9 cellular contexts compared by ENCODE assay signal in the genomic region with DNA sequence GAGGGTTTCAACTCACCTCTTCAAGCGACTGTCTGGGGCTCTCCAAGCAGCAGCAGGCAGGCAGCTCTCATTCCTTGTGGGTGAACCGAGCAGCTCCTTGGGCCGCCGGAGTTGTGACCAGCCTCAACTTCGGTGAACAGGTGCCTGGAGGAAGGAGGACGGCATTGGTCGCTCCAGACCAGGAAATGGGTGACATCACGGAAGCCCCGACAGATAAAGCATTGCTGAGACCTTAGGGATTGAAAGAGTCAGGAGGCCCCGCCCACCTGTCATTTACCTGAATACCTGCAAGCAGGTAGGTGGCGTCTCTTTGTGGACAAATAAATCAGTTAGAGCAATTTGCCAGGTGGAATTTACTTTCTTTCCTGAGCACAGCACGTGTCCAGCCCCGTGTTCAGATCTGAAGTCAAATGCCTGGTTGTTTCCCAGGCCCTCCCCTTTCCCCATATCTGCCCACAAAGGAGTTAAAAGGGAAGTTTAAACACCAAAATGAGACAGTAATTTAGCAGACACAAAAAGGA. TPM values are rescaled to one million over a fixed set of nuclear protein-coding genes. Genes with fewer than 3 reads are reported as not detected.
DNase-seq lines count a peak whose midpoint lies in the region; ATAC-seq and TF ChIP-seq lines count a peak whose summit lies in the region.
"Had no signal": no experiment of that assay in that cellular context is flagged by ENCODE, and none has a peak within 500 bp of the region (broad histone marks: within the 10 kb centered on the region; RNA-seq: fewer than 3 reads in every experiment).

A gene (minus strand): TSS at position 115 of the 521 bp plus-strand sequence. CDS start 17,484 bp downstream, outside the sequence.

- in situ Hi-C loops in IMR-90 (cut with MboI; ENCODE audit: low sequenced_read_pairs) (no loop called here), HAP-1 (cut with MboI; ENCODE audit: low sequenced_read_pairs) (no loop called here)

- H2AK9ac ChIP-seq in IMR-90 (replicated peaks; ENCODE audit: low read depth, low read length, poor library complexity) = no peak within 1 kb of the TSS

- H3K4me2 ChIP-seq in IMR-90 (ENCODE audit: low read depth, low read length) = 0 out of 2 replicates have a peak within 1 kb of the TSS, but pooled peaks have one; percentile 14

- H2BK15ac ChIP-seq in IMR-90 (ENCODE audit: low read depth, low read length) = peak within 1 kb of the TSS; percentile 57; the same call in 1 of the 3 replicates

- no peak for TF ChIP-seq RAD21 in IMR-90 (IDR thresholded peaks at IDR 0.05; ENCODE audit: low read length)

- no peaks in the 10 kb centered on the region for H3K36me3 ChIP-seq in IMR-90 (ENCODE audit: control insufficient read depth, insufficient read depth, low read length)
- no peaks in the 10 kb centered on the region for H3K36me3 ChIP-seq in right lobe of liver
- no peaks in the 10 kb centered on the region for H3K36me3 ChIP-seq in HAP-1 (replicated peaks)

- H4K20me1 ChIP-seq in IMR-90 (ENCODE audit: insufficient read depth, low read length) = no peaks in the 10 kb centered on the region

- peak within 1 kb of the TSS; percentile 88 for H4K5ac ChIP-seq in IMR-90 (ENCODE audit: low read depth, low read length)

- H3K4me3 ChIP-seq in IMR-90 (ENCODE audit: insufficient read depth, low read depth, low read length) (no peak within 1 kb of the TSS), right lobe of liver (peak within 1 kb of the TSS; percentile 30 to 50 (median 49)), HAP-1 (no peak within 1 kb of the TSS)

- DNase-seq in IMR-90 (no peak), right lobe of liver (peak; percentile 68 to 86 (median 74)), HAP-1 (ENCODE audit: low spot score in 2 of 2) (no peak)

- peak within 1 kb of the TSS; percentile 29; the same call in 1 of the 2 replicates for H2BK120ac ChIP-seq in IMR-90 (ENCODE audit: low read depth, low read length)

- intact Hi-C loops in IMR-90 (cut with micrococcal nuclease) = no loop called here
- intact Hi-C loops in right lobe of liver (cut with DNase I) = no loop called here

- no TSS peak for BruUV-seq in IMR-90 (replicated peaks; lab: Mats Ljungman, UMichigan)

- 83% methylated on average over 6 of the region's 13 CpGs; no CpG with 5 or more reads in 1 of the 2 experiments for WGBS in IMR-90 (ENCODE audit: extremely low coverage in 2 of 2, insufficient read length in 1 of 2), 2 experiments
- 20 to 46% (median 45%) methylated on average over 13 of the region's 13 CpGs for WGBS in adipose tissue, 3 donors
- WGBS in right lobe of liver (ENCODE audit: insufficient coverage, low coverage, low lambda C conversion rate, missing lambda C conversion rate) = 16% methylated on average over 13 of the region's 13 CpGs

- TF ChIP-seq CTCF in 22Rv1 (IDR thresholded peaks at IDR 0.05) = peak; percentile 65
- TF ChIP-seq CTCF in IMR-90 (conservative IDR thresholded peaks at IDR 0.05; ENCODE audit: low read depth, low read length) = no peak
- TF ChIP-seq CTCF in right lobe of liver (IDR thresholded peaks at IDR 0.05) = peak in 2 of 4 donors; percentile 21 to 25

- CTCF ChIA-PET in IMR-90 (lab: Yijun Ruan, JAX) = no interaction called here

- peak within 1 kb of the TSS; percentile 71 for H2BK20ac ChIP-seq in IMR-90 (ENCODE audit: low read depth, low read length)

- H3K9me1 ChIP-seq in IMR-90 (ENCODE audit: insufficient read depth, low read length) = no peaks in the 10 kb centered on the region

- H4K8ac ChIP-seq in IMR-90 (ENCODE audit: low read depth in 2 of 2, low read length in 2 of 2) = peak within 1 kb of the TSS; percentile 12 to 45; a peak in 1 of 4 replicates

- H3K4me1 ChIP-seq in IMR-90 (ENCODE audit: control insufficient read depth, insufficient read depth, low read length) (peaks cover 4% of the 10 kb centered on the region), right lobe of liver (peaks cover 0 to 20% (median 0%) of the 10 kb centered on the region in 4 donors), HAP-1 (no peaks in the 10 kb centered on the region; the same call in 1 of the 2 replicates)

- H3K18ac ChIP-seq in IMR-90 (ENCODE audit: low read depth, low read length) = peak within 1 kb of the TSS; percentile 56

- H3K79me1 ChIP-seq in IMR-90 (ENCODE audit: low read depth in 1 of 2, low read length in 2 of 2) = no peaks in the 10 kb centered on the region

- H3K27me3 ChIP-seq in IMR-90 (ENCODE audit: control insufficient read depth, insufficient read depth, low read length) (no peaks in the 10 kb centered on the region), right lobe of liver (no peaks in the 10 kb centered on the region), HAP-1 (ENCODE audit: low read depth) (no peaks in the 10 kb centered on the region)

- H4K91ac ChIP-seq in IMR-90 (ENCODE audit: insufficient read depth, low read depth, low read length) = peak within 1 kb of the TSS; percentile 48; the same call in 1 of the 2 replicates

- peak within 1 kb of the TSS; percentile 6; the same call in 1 of the 2 replicates for H2AK5ac ChIP-seq in IMR-90 (ENCODE audit: low read depth, low read length)

- H3K9me3 ChIP-seq in IMR-90 (ENCODE audit: control insufficient read depth, insufficient read depth, low read length) (no peaks in the 10 kb centered on the region), right lobe of liver (no peaks in the 10 kb centered on the region), HAP-1 (no peaks in the 10 kb centered on the region)

- H2BK5ac ChIP-seq in IMR-90 (ENCODE audit: low read depth, low read length, poor library complexity, severe bottlenecking) = no peak within 1 kb of the TSS

- H3K27ac ChIP-seq in 22Rv1 (peak within 1 kb of the TSS; percentile 78), IMR-90 (ENCODE audit: insufficient read depth, low read length) (no peak within 1 kb of the TSS), adipose tissue (ENCODE audit: low read depth, low read length) (no peak within 1 kb of the TSS), right lobe of liver (peak within 1 kb of the TSS in 2 of 3 donors; percentile 57 to 67)

- no peak for TF ChIP-seq POLR2A in IMR-90 (IDR thresholded peaks at IDR 0.05; ENCODE audit: low read depth, low read length)
- peak; percentile 65 for TF ChIP-seq POLR2A in right lobe of liver (IDR thresholded peaks at IDR 0.05)
- TF ChIP-seq POLR2A in GM18505 (IDR thresholded peaks at IDR 0.05; ENCODE audit: borderline replicate concordance, extremely low read depth, insufficient read depth, insufficient read length) = no peak

- POLR2A ChIA-PET in IMR-90 (lab: Charles Lee; ENCODE audit: unreplicated experiment) = no interaction called here

- no peak within 1 kb of the TSS for H3K14ac ChIP-seq in IMR-90 (replicated peaks; ENCODE audit: low read depth, low read length)

- dilution Hi-C loops in IMR-90 (cut with HindIII; ENCODE audit: low sequenced_read_pairs, unreplicated experiment) = no loop called here

- peak within 1 kb of the TSS; percentile 33 for H3K4ac ChIP-seq in IMR-90 (ENCODE audit: low read depth, low read length)

- peak within 1 kb of the TSS; percentile 18 for H2AFZ ChIP-seq in IMR-90 (replicated peaks; ENCODE audit: low read length, poor library complexity)

- H3K9ac ChIP-seq in IMR-90 (ENCODE audit: low read depth, low read length) = no peak within 1 kb of the TSS

- no peak within 1 kb of the TSS for H3K23ac ChIP-seq in IMR-90 (ENCODE audit: low read depth, low read length)

- 0 out of 2 replicates have a peak within 1 kb of the TSS, but pooled peaks have one; percentile 3 for H3K56ac ChIP-seq in IMR-90 (ENCODE audit: extremely low read depth, insufficient read depth, low read length)

- ATAC-seq in IMR-90 (ENCODE audit: low read depth) (no peak), right lobe of liver (peak; percentile 76 to 86 (median 84)), HG03457 (IDR thresholded peaks at IDR 0.05; ENCODE audit: unreplicated experiment) (no peak), GM18505 (IDR thresholded peaks at IDR 0.05; ENCODE audit: unreplicated experiment) (no peak), HG03280 (IDR thresholded peaks at IDR 0.05; ENCODE audit: unreplicated experiment) (no peak)

TF ChIP-seq in IMR-90, 13 proteins besides CTCF, POLR2A, EP300 and RAD21:
- TF ChIP-seq CEBPB (IDR thresholded peaks at IDR 0.05; ENCODE audit: low read depth, low read length) (no peak), NFE2L2 (IDR thresholded peaks at IDR 0.05; ENCODE audit: low read depth, low read length) (no peak), RFX5 (IDR thresholded peaks at IDR 0.05; ENCODE audit: low read depth, low read length) (no peak), BHLHE40 (IDR thresholded peaks at IDR 0.05; ENCODE audit: low read depth, low read length) (no peak), SMC3 (IDR thresholded peaks at IDR 0.05; ENCODE audit: low read depth, low read length) (no peak), MAFK (IDR thresholded peaks at IDR 0.05; ENCODE audit: low read depth, low read length) (no peak), MXI1 (IDR thresholded peaks at IDR 0.05; ENCODE audit: borderline replicate concordance, low read depth, low read length) (no peak), CHD1 (IDR thresholded peaks at IDR 0.05; ENCODE audit: low read depth, low read length) (no peak), MAZ (IDR thresholded peaks at IDR 0.05; ENCODE audit: borderline replicate concordance, low read depth, low read length) (no peak), FOS (IDR thresholded peaks at IDR 0.05; ENCODE audit: low read depth, low read length) (no peak), RCOR1 (IDR thresholded peaks at IDR 0.05; ENCODE audit: insufficient replicate concordance, low read length) (no peak)
- TF ChIP-seq, protein P1, sequence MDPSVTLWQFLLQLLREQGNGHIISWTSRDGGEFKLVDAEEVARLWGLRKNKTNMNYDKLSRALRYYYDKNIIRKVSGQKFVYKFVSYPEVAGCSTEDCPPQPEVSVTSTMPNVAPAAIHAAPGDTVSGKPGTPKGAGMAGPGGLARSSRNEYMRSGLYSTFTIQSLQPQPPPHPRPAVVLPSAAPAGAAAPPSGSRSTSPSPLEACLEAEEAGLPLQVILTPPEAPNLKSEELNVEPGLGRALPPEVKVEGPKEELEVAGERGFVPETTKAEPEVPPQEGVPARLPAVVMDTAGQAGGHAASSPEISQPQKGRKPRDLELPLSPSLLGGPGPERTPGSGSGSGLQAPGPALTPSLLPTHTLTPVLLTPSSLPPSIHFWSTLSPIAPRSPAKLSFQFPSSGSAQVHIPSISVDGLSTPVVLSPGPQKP (IDR thresholded peaks at IDR 0.05; ENCODE audit: borderline replicate concordance, low read depth, low read length) = no peak
- TF ChIP-seq, protein P2, sequence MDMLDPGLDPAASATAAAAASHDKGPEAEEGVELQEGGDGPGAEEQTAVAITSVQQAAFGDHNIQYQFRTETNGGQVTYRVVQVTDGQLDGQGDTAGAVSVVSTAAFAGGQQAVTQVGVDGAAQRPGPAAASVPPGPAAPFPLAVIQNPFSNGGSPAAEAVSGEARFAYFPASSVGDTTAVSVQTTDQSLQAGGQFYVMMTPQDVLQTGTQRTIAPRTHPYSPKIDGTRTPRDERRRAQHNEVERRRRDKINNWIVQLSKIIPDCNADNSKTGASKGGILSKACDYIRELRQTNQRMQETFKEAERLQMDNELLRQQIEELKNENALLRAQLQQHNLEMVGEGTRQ (IDR thresholded peaks at IDR 0.05; ENCODE audit: low read depth, low read length) = no peak

RNA-seq across cellular contexts. Expression of the gene that starts here (rescaled TPM):
- total RNA-seq in IMR-90 (2012; rRNA removed) (0.28 and 0.36 TPM in 2 replicates), right lobe of liver (1 to 10 TPM; 1.3 to 6.0 (median 3.9) TPM)
- polyA plus RNA-seq in IMR-90 (2012; rRNA removed) (0.15 and 0.19 TPM in 2 replicates), adipose tissue (10 to 100 TPM in 2 of 3 donors, 1 to 10 TPM in 1; 9.8 to 14.1 (median 11.2) TPM)
- polyA plus RNA-seq in IMR-90 (2012; cell fraction: cytosol; rRNA removed) = 0.08 and 0.14 TPM in 2 replicates
- polyA plus RNA-seq in IMR-90 (2012; cell fraction: nucleus; rRNA removed; ENCODE audit: low replicate concordance) = 0.48 and 1.6 TPM in 2 replicates
- total RNA-seq: NCI-H460 had no signal

Comparison
In these comparisons a context has a peak if more than half of its experiments do, and no peak if none do; other contexts are left out.
1. RNA of the gene that starts here (polyA plus RNA-seq): 9.8 to 14.1 TPM in adipose tissue; 0.08 to 1.6 TPM in IMR-90; every median in the first group is over 4 times any median in the second.
2. H3K27ac ChIP-seq: peak in 22Rv1 (single experiment) and right lobe of liver (2 of 3); none in IMR-90 (single experiment) and adipose tissue (single experiment).
3. ATAC-seq: peak in right lobe of liver (4 of 4); none in IMR-90 (single experiment), HG03457 (single experiment), GM18505 (single experiment) and HG03280 (single experiment).
4. DNase-seq: peak in right lobe of liver (3 of 3); none in IMR-90 (single experiment) and HAP-1 (0 of 2).
5. H3K4me3 ChIP-seq: peak in right lobe of liver (3 of 3); none in IMR-90 (single experiment) and HAP-1 (single experiment).